ENCODE assay signal across 8 cellular contexts in the genomic region with DNA sequence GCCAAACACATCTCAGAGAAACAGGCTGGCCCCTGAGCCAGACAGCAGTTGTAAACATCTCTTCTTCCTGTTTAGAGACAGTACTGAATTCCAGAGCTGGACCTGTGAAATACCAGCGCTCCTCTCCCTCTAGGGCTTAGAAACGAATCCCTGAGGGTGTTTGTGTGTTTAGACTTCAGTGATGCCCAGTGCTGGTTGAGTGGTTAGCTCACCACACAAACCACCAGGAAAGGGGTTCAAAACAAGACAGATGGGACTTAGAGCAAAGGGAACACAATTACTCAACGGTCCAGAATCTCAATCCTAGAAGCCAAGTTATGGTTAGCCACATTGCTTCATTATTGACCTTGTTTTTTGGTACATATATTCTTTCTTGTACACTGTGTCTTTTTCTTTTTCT.
DNase-seq lines count a peak whose midpoint lies in the region; ATAC-seq and TF ChIP-seq lines count a peak whose summit lies in the region.

No MANE protein-coding gene starts in this region.

- peaks cover 10% of the 10 kb centered on the region in 2 donors for H3K4me1 Mint-ChIP-seq in immature natural killer cell

- no peaks in the 10 kb centered on the region for H3K9me2 ChIP-seq in OCI-LY1 (ENCODE audit: low read depth, low read length)

- DNase-seq in ELR (ENCODE audit: low read depth) (peak; percentile 91), glomerular visceral epithelial cell (ENCODE audit: extremely low spot score) (peak; percentile 97), upper lobe of right lung (no peak), immature natural killer cell (no peak), Peyer's patch (no peak)

- H3K4me2 ChIP-seq in OCI-LY1 (ENCODE audit: low read length), result peak overlapping the region; percentile 23; the same call in 1 of the 2 replicates

- H3K27me3 ChIP-seq in OCI-LY1 (ENCODE audit: insufficient read depth, low read length) (no peaks in the 10 kb centered on the region), upper lobe of right lung (no peaks in the 10 kb centered on the region), Peyer's patch (no peaks in the 10 kb centered on the region)

- no peaks in the 10 kb centered on the region for H3F3A ChIP-seq in OCI-LY1 (ENCODE audit: insufficient read depth, low read length)

- intact Hi-C loops in upper lobe of right lung (cut with DNase I), result no loop called here

- H3K9me3 ChIP-seq in OCI-LY1 (ENCODE audit: low read length) (no peaks in the 10 kb centered on the region), upper lobe of right lung (no peaks in the 10 kb centered on the region), Peyer's patch (no peaks in the 10 kb centered on the region)

- peak; percentile 65 for ATAC-seq in HG02588 (IDR thresholded peaks at IDR 0.05; ENCODE audit: unreplicated experiment)
- peak; percentile 33 for ATAC-seq in upper lobe of right lung
- ATAC-seq in GM19324 (IDR thresholded peaks at IDR 0.05; ENCODE audit: low FRiP score, unreplicated experiment), result no peak

- no peak overlapping the region for H3K4me3 Mint-ChIP-seq in immature natural killer cell

- no peak overlapping the region for H3K4me3 ChIP-seq in OCI-LY1 (ENCODE audit: low read depth, low read length, poor library complexity, severe bottlenecking)
- H3K4me3 ChIP-seq in upper lobe of right lung, result no peak overlapping the region
- H3K4me3 ChIP-seq in Peyer's patch, result no peak overlapping the region

- no peak overlapping the region for H2AFZ ChIP-seq in OCI-LY1 (ENCODE audit: low read length)

- H3K79me2 ChIP-seq in OCI-LY1 (ENCODE audit: insufficient read depth, low read length), result no peaks in the 10 kb centered on the region

- H3K9ac ChIP-seq in OCI-LY1 (ENCODE audit: low read length), result no peak overlapping the region

- no peaks in the 10 kb centered on the region for H4K20me1 ChIP-seq in OCI-LY1 (ENCODE audit: insufficient read depth, low read length)

- H3K9me3 Mint-ChIP-seq in immature natural killer cell, result no peaks in the 10 kb centered on the region

- no peak for TF ChIP-seq CTCF in OCI-LY1 (IDR thresholded peaks at IDR 0.05; ENCODE audit: low read length)
- TF ChIP-seq CTCF in upper lobe of right lung (IDR thresholded peaks at IDR 0.05), result no peak
- no peak for TF ChIP-seq CTCF in Peyer's patch (IDR thresholded peaks at IDR 0.05)

- peaks cover 2% of the 10 kb centered on the region in 3 donors for H3K27me3 Mint-ChIP-seq in immature natural killer cell (ENCODE audit: low read depth in 3 of 3)

- H3K36me3 ChIP-seq in OCI-LY1 (ENCODE audit: insufficient read depth, low read length) (no peaks in the 10 kb centered on the region), upper lobe of right lung (no peaks in the 10 kb centered on the region), Peyer's patch (no peaks in the 10 kb centered on the region)

- peaks cover 19% of the 10 kb centered on the region for H3K4me1 ChIP-seq in OCI-LY1 (ENCODE audit: insufficient read depth, low read length, severe bottlenecking)
- H3K4me1 ChIP-seq in upper lobe of right lung, result peaks cover 81% of the 10 kb centered on the region
- H3K4me1 ChIP-seq in Peyer's patch, result peaks cover 0 to 15% (median 0%) of the 10 kb centered on the region in 4 donors

- H3K36me3 Mint-ChIP-seq in immature natural killer cell, result no peaks in the 10 kb centered on the region

- H3K27ac ChIP-seq in OCI-LY1 (ENCODE audit: low read depth, low read length, poor library complexity, severe bottlenecking) (no peak overlapping the region), upper lobe of right lung (peak overlapping the region; percentile 78), Peyer's patch (peak overlapping the region in 2 of 4 donors; percentile 36 to 67)

- H3K27ac Mint-ChIP-seq in immature natural killer cell, result no peak overlapping the region

- TF ChIP-seq POLR2A in Peyer's patch (IDR thresholded peaks at IDR 0.05), result no peak

Comparison
In these comparisons a context has a peak if more than half of its experiments do, and no peak if none do; other contexts are left out.
1. DNase-seq: peak in ELR (single experiment) and glomerular visceral epithelial cell (single experiment); none in upper lobe of right lung (single experiment), immature natural killer cell (0 of 3) and Peyer's patch (0 of 3).